In the genomic region with DNA sequence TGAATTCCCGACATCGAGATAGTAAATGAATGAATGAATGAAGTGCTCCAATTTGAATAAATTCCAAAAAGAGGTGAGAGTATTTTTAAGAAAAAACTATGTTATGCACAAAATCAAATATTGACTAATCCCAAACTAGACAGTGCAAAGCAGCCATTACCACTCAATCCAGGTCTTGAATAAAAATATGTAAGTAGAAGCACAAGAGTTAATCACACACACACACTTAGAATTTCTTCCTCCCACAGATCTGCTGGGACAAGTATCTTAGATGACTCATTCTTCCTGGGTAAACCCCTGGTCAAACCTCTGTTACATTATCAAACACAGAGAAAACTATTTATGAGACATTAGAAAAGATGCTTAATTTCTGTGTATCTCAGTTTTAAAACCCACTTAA, we compare ENCODE assay signal across 8 cellular contexts. TPM values are rescaled to one million over a fixed set of nuclear protein-coding genes. Genes with fewer than 3 reads are reported as not detected.
DNase-seq lines count a peak whose midpoint lies in the region; ATAC-seq and TF ChIP-seq lines count a peak whose summit lies in the region.

No MANE protein-coding gene starts in this region.

- no peak for TF ChIP-seq CTCF in foreskin fibroblast (IDR thresholded peaks at IDR 0.05; ENCODE audit: low read depth, low read length)

- ATAC-seq in GM21367 (IDR thresholded peaks at IDR 0.05; ENCODE audit: unreplicated experiment), result peak; percentile 53

- no peak overlapping the region for H3K4me3 ChIP-seq in foreskin fibroblast (ENCODE audit: low read depth in 1 of 2, low read length in 2 of 2)

- in situ Hi-C loops in Caki2 (cut with HindIII; ENCODE audit: low pct_unique_long_range_greater_than_20kb, low sequenced_read_pairs), result no loop called here

- DNase-seq in Caki2 (ENCODE audit: low read depth) (peak; percentile 39), MV-4-11 (lab: John Stamatoyannopoulos, UW) (peak; percentile 63), foreskin fibroblast (peak; percentile 68 to 82), NCI-H1694 (lab: John Stamatoyannopoulos, UW) (no peak), DMS114 treated with DMSO at 0.1 percent for 48 hours (lab: John Stamatoyannopoulos, UW; ENCODE audit: unreplicated experiment) (no peak), DMS 273 treated with DMSO at 0.1 percent for 48 hours (lab: John Stamatoyannopoulos, UW) (no peak)
- no peak for DNase-seq in effector CD8-positive, alpha-beta T cell (lab: John Stamatoyannopoulos, UW)

RNA-seq across cellular contexts. Expression of gene LY75, which starts 55.9 kb away (rescaled TPM):
- 0.30 TPM in 1 of 2 replicates, not detected in the other for total RNA-seq in Caki2 (2014; rRNA removed; shearing (Covaris generic); ENCODE audit: low replicate concordance)

Comparison
In these comparisons a context has a peak if more than half of its experiments do, and no peak if none do; other contexts are left out.
1. DNase-seq: peak in Caki2 (single experiment), MV-4-11 (single experiment) and foreskin fibroblast (2 of 2); none in NCI-H1694 (single experiment), DMS114 treated with DMSO at 0.1 percent for 48 hours (single experiment), effector CD8-positive, alpha-beta T cell (single experiment) and DMS 273 treated with DMSO at 0.1 percent for 48 hours (single experiment).